In the genomic region with DNA sequence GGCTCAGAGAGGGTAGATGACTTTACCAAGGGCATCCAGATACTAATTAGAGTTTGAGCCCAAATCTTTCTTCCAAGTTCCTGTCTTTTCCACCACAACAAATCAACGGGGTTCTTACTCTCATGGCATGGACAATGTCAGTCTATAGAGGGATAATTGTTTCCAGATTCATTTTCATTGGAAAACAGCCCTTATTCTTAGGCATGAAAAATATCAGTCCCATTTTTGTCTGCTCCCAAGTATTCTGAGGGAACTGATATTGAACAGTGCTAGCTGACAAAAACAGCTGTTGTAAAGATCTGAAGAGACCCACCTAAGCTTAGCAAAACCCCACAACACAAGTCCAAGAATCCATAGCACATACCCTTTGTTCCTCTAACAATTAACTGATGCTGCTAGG, we compare ENCODE assay signal across 28 cellular contexts.
"Had no signal": no experiment of that assay in that cellular context is flagged by ENCODE, and none has a peak within 500 bp of the region (broad histone marks: within the 10 kb centered on the region; RNA-seq: fewer than 3 reads in every experiment).

No MANE protein-coding gene starts in this region.

- FAIRE-seq: endometrium, endothelial cell of umbilical vein, frontal cortex had no signal

- H3K27ac ChIP-seq: colonic mucosa, coronary artery, dorsolateral prefrontal cortex, epithelial cell of prostate, esophagus muscularis mucosa, esophagus squamous epithelium, foreskin keratinocyte, gastrocnemius medialis, gastroesophageal sphincter, heart left ventricle, heart right ventricle, hepatocyte had no signal

- H3K4me1 ChIP-seq: colonic mucosa, esophagus muscularis mucosa, esophagus squamous epithelium, foreskin keratinocyte, gastrocnemius medialis, gastroesophageal sphincter, heart left ventricle, heart right ventricle had no signal

- H3K36me3 ChIP-seq: colonic mucosa, esophagus muscularis mucosa, esophagus squamous epithelium, gastrocnemius medialis, gastroesophageal sphincter, heart left ventricle, heart right ventricle had no signal

- H2AFZ ChIP-seq: hepatocyte had no signal

- H3K79me2 ChIP-seq: hepatocyte had no signal

- H3K27me3 ChIP-seq: colonic mucosa, dorsolateral prefrontal cortex, esophagus squamous epithelium, foreskin keratinocyte, gastrocnemius medialis, gastroesophageal sphincter, heart left ventricle, heart right ventricle, hepatocyte had no signal

- H3K4me2 ChIP-seq: hepatocyte had no signal

- ATAC-seq: effector memory CD8-positive, alpha-beta T cell; esophagus mucosa; foreskin keratinocyte; gastrocnemius medialis; gastroesophageal sphincter; heart left ventricle; heart right ventricle had no signal

- H3K4me3 ChIP-seq: colonic mucosa, coronary artery, dorsolateral prefrontal cortex, esophagus muscularis mucosa, esophagus squamous epithelium, gastrocnemius medialis, gastroesophageal sphincter, heart left ventricle, heart right ventricle, hepatocyte had no signal

- DNase-seq: colonic mucosa; cortex of kidney; dermis blood vessel endothelial cell; dorsolateral prefrontal cortex; effector CD4-positive, alpha-beta T cell; effector CD8-positive, alpha-beta T cell; effector memory CD4-positive, alpha-beta T cell; effector memory CD8-positive, alpha-beta T cell; endodermal cell; erythroblast; esophagus squamous epithelium; foreskin fibroblast; foreskin keratinocyte; foreskin melanocyte; gastrocnemius medialis; glutamatergic neuron; head of caudate nucleus; heart left ventricle; heart right ventricle had no signal

- H3K9me3 ChIP-seq: colonic mucosa, gastrocnemius medialis had no signal
